In the genomic region with DNA sequence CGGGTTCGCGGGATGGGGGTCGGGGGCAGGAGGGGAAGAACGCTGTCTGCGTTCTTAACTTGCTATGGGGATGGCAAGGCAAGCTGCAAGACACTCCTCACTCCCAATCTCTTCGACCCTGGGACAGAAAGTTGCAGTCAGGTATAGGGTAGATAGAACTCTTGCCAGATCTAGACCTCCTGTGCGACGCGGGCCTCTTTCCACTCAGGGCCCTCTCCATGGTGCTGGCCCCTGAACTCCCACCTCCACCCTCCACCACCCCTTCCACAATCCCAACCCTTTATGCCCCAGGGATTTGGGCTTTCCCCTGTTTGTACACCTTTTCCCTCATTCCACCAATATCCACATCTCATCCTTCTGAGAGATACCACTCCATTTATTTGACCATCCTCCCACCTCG, we compare ENCODE assay signal across 8 cellular contexts. TPM values are rescaled to one million over a fixed set of nuclear protein-coding genes. Genes with fewer than 3 reads are reported as not detected.
DNase-seq lines count a peak whose midpoint lies in the region; ATAC-seq, FAIRE-seq and TF ChIP-seq lines count a peak whose summit lies in the region.

No MANE protein-coding gene starts in this region.

- CTCF ChIA-PET in endothelial cell of umbilical vein (lab: Charles Lee): no interaction called here

- no peak overlapping the region for H3K9ac ChIP-seq in endothelial cell of umbilical vein (replicated peaks; ENCODE audit: extremely low read depth, insufficient read depth, low read length)

- BruUV-seq in endothelial cell of umbilical vein (replicated peaks; lab: Mats Ljungman, UMichigan): no TSS peak

- H3K27ac ChIP-seq in DOHH2 (ENCODE audit: low read depth, low read length): no peak overlapping the region
- H3K27ac ChIP-seq in endothelial cell of umbilical vein (ENCODE audit: insufficient read depth, low read depth, low read length): no peak overlapping the region
- no peak overlapping the region for H3K27ac ChIP-seq in pancreas

- H2AFZ ChIP-seq in endothelial cell of umbilical vein (ENCODE audit: low read depth, low read length): no peak overlapping the region

- H3K4me3 ChIP-seq in DOHH2 (ENCODE audit: low read length) (peak overlapping the region; percentile 87), endothelial cell of umbilical vein (replicated peaks in 1 of 3; ENCODE audit: insufficient read depth in 1 of 3, low read depth in 1 of 3, low read length in 3 of 3) (peak overlapping the region in 2 of 3 experiments; percentile 49), pancreas (peak overlapping the region; percentile 51 to 76 (median 64))

- peaks cover 5% of the 10 kb centered on the region for H3F3A ChIP-seq in DOHH2 (ENCODE audit: control insufficient read depth, insufficient read depth)

- H3K4me2 ChIP-seq in DOHH2 (ENCODE audit: low read length): peak overlapping the region; percentile 95
- H3K4me2 ChIP-seq in endothelial cell of umbilical vein (ENCODE audit: insufficient read depth, low read length): peak overlapping the region; percentile 69

- H3K9me3 ChIP-seq in DOHH2 (ENCODE audit: control insufficient read depth, insufficient read depth, low read length) (no peaks in the 10 kb centered on the region), endothelial cell of umbilical vein (replicated peaks; ENCODE audit: control insufficient read depth, insufficient read depth, low read length) (no peaks in the 10 kb centered on the region), pancreas (no peaks in the 10 kb centered on the region)

- TF ChIP-seq POLR2A in endothelial cell of umbilical vein (IDR thresholded peaks at IDR 0.05; ENCODE audit: low read depth, low read length): no peak

- dilution Hi-C loops in endothelial cell of umbilical vein (cut with MboI; ENCODE audit: extremely low pct_ligation_motif_present, low sequenced_read_pairs): no loop called here

- H3K36me3 ChIP-seq in DOHH2 (ENCODE audit: control insufficient read depth, low read length) (peaks cover 13% of the 10 kb centered on the region), endothelial cell of umbilical vein (ENCODE audit: control insufficient read depth in 2 of 2, extremely low read depth in 1 of 2, insufficient read depth in 2 of 2, low read length in 2 of 2) (peaks cover 0 to 2% of the 10 kb centered on the region in 2 experiments), pancreas (no peaks in the 10 kb centered on the region)

- DNase-seq in endothelial cell of umbilical vein (ENCODE audit: low read depth, low spot score): no peak
- DNase-seq in pancreas: no peak
- DNase-seq in dermis blood vessel endothelial cell: no peak
- no peak for DNase-seq in COLO829 (ENCODE audit: low spot score)

- 29 to 32% methylated on average over 11 of the region's 11 CpGs for WGBS in pancreas, 2 donors

- TF ChIP-seq CTCF in DOHH2 (IDR thresholded peaks at IDR 0.05; ENCODE audit: low read depth, low read length, poor library complexity, severe bottlenecking) (no peak), endothelial cell of umbilical vein (IDR thresholded peaks at IDR 0.05; ENCODE audit: extremely low read depth in 1 of 2, insufficient read depth in 1 of 2, low read depth in 1 of 2, low read length in 2 of 2) (no peak), pancreas (IDR thresholded peaks at IDR 0.05) (no peak)

- H4K20me1 ChIP-seq in DOHH2 (ENCODE audit: control insufficient read depth, insufficient read depth, low read depth, low read length) (no peaks in the 10 kb centered on the region), endothelial cell of umbilical vein (replicated peaks; ENCODE audit: control insufficient read depth, extremely low read depth, insufficient read depth, low read length) (no peaks in the 10 kb centered on the region)

- peaks cover 30% of the 10 kb centered on the region for H3K79me2 ChIP-seq in DOHH2 (ENCODE audit: control insufficient read depth, low read length)
- H3K79me2 ChIP-seq in endothelial cell of umbilical vein (ENCODE audit: control insufficient read depth, insufficient read depth, low read length): peaks cover 15% of the 10 kb centered on the region

- H3K4me1 ChIP-seq in DOHH2 (ENCODE audit: control insufficient read depth, low read length): peaks cover 37% of the 10 kb centered on the region
- H3K4me1 ChIP-seq in endothelial cell of umbilical vein (ENCODE audit: control insufficient read depth, extremely low read depth, insufficient read depth, low read length): peaks cover 19% of the 10 kb centered on the region
- H3K4me1 ChIP-seq in pancreas: peaks cover 0 to 32% (median 15%) of the 10 kb centered on the region in 3 donors

- H3K27me3 ChIP-seq in DOHH2 (ENCODE audit: control insufficient read depth, low read length): no peaks in the 10 kb centered on the region
- H3K27me3 ChIP-seq in endothelial cell of umbilical vein (ENCODE audit: control insufficient read depth in 2 of 2, insufficient read depth in 2 of 2, low read length in 2 of 2): no peaks in the 10 kb centered on the region
- no peaks in the 10 kb centered on the region for H3K27me3 ChIP-seq in pancreas

- no peaks in the 10 kb centered on the region for H3K9me1 ChIP-seq in endothelial cell of umbilical vein (replicated peaks; ENCODE audit: control insufficient read depth, extremely low read depth, insufficient read depth, low read length)

- no peak for ATAC-seq in pancreas
- no peak for ATAC-seq in HG02840 (IDR thresholded peaks at IDR 0.05; ENCODE audit: low FRiP score, unreplicated experiment)
- ATAC-seq in HG03442 (IDR thresholded peaks at IDR 0.05; ENCODE audit: unreplicated experiment): no peak

- no peaks in the 10 kb centered on the region for H3K9me2 ChIP-seq in DOHH2 (replicated peaks; ENCODE audit: control insufficient read depth, low read length)

- intact Hi-C loops in endothelial cell of umbilical vein (cut with micrococcal nuclease): loop anchor here (1.0 to 2.0 kb wide), 8 partner anchors 19 to 421 kb away; partner anchors contain the start of genes ANKRD52 and COQ10A
- intact Hi-C loops in pancreas (cut with DNase I): no loop called here

- POLR2A ChIA-PET in endothelial cell of umbilical vein (lab: Charles Lee): no interaction called here

- FAIRE-seq in endothelial cell of umbilical vein (lab: Jason Lieb, UNC) (no peak), pancreas (lab: Jason Lieb, UNC) (no peak)

RNA-seq across cellular contexts. Expression of gene NABP2, which starts 0.8 kb away (rescaled TPM):
- 59.3 TPM for polyA plus RNA-seq in PFSK-1 (2012; ENCODE audit: insufficient read length, low read depth)
- total RNA-seq in endothelial cell of umbilical vein (41.0 and 42.4 TPM in 2 replicates), pancreas (10 to 100 TPM; 14.3 to 23.6 (median 18.3) TPM), dermis blood vessel endothelial cell (24.8 and 32.9 TPM in 2 replicates)
- polyA plus RNA-seq in endothelial cell of umbilical vein (55.3 and 59.7 TPM in 2 replicates), pancreas (10 to 100 TPM; 14.1 to 17.9 TPM)
- 65.9 and 69.7 TPM in 2 replicates for polyA plus RNA-seq in endothelial cell of umbilical vein (2011; cell fraction: cytosol; rRNA removed)
- 12.9 and 13.4 TPM in 2 replicates for polyA plus RNA-seq in endothelial cell of umbilical vein (2011; cell fraction: nucleus; rRNA removed)
- 47.3 and 55.9 TPM in 2 replicates for polyA plus RNA-seq in endothelial cell of umbilical vein (2012)
- 27.1 and 29.5 TPM in 2 replicates for polyA minus RNA-seq in endothelial cell of umbilical vein
- 20.0 TPM for polyA minus RNA-seq in endothelial cell of umbilical vein (2011; cell fraction: cytosol; rRNA and poly(A)+ RNA removed)
- 4.5 and 5.5 TPM in 2 replicates for polyA minus RNA-seq in endothelial cell of umbilical vein (2011; cell fraction: nucleus; rRNA and poly(A)+ RNA removed)

RNA-seq across cellular contexts. Expression of gene RNF41, which starts 3.2 kb away (rescaled TPM):
- 110 TPM for polyA plus RNA-seq in PFSK-1 (2012; ENCODE audit: insufficient read length, low read depth)
- total RNA-seq in endothelial cell of umbilical vein (80.1 and 88.3 TPM in 2 replicates), pancreas (10 to 100 TPM; 11.6 to 21.9 (median 16.7) TPM), dermis blood vessel endothelial cell (102 and 119 TPM in 2 replicates)
- polyA plus RNA-seq in endothelial cell of umbilical vein (203 and 241 TPM in 2 replicates), pancreas (10 to 100 TPM in 1 of 2 donors, 1 to 10 TPM in 1; 6.8 to 16.2 TPM)
- polyA plus RNA-seq in endothelial cell of umbilical vein (2011; cell fraction: cytosol; rRNA removed): 163 and 177 TPM in 2 replicates
- polyA plus RNA-seq in endothelial cell of umbilical vein (2011; cell fraction: nucleus; rRNA removed): 76.1 and 104 TPM in 2 replicates
- polyA plus RNA-seq in endothelial cell of umbilical vein (2012): 90.1 and 101 TPM in 2 replicates
- polyA minus RNA-seq in endothelial cell of umbilical vein: 492 and 595 TPM in 2 replicates
- polyA minus RNA-seq in endothelial cell of umbilical vein (2011; cell fraction: cytosol; rRNA and poly(A)+ RNA removed): 46.1 TPM
- polyA minus RNA-seq in endothelial cell of umbilical vein (2011; cell fraction: nucleus; rRNA and poly(A)+ RNA removed): 86.2 and 94.5 TPM in 2 replicates

RNA-seq across cellular contexts. Expression of gene SLC39A5, which starts 4.9 kb away (rescaled TPM):
- polyA plus RNA-seq in PFSK-1 (2012; ENCODE audit: insufficient read length, low read depth): 0.51 TPM
- not detected in 2 replicates for total RNA-seq in endothelial cell of umbilical vein
- 0.10 and 0.11 TPM in 2 replicates for polyA plus RNA-seq in endothelial cell of umbilical vein
- polyA plus RNA-seq in endothelial cell of umbilical vein (2011; cell fraction: cytosol; rRNA removed): not detected in 2 replicates
- 0.53 and 1.3 TPM in 2 replicates for polyA plus RNA-seq in endothelial cell of umbilical vein (2011; cell fraction: nucleus; rRNA removed)
- not detected in 2 replicates for polyA plus RNA-seq in endothelial cell of umbilical vein (2012)
- not detected in 2 replicates for polyA minus RNA-seq in endothelial cell of umbilical vein
- not detected for polyA minus RNA-seq in endothelial cell of umbilical vein (2011; cell fraction: cytosol; rRNA and poly(A)+ RNA removed)
- not detected in 2 replicates for polyA minus RNA-seq in endothelial cell of umbilical vein (2011; cell fraction: nucleus; rRNA and poly(A)+ RNA removed)
- total RNA-seq in pancreas: 100 to 1,000 TPM; 108 to 289 (median 226) TPM
- polyA plus RNA-seq in pancreas: 100 to 1,000 TPM; 307 to 615 TPM
- not detected in 2 replicates for total RNA-seq in dermis blood vessel endothelial cell

RNA-seq across cellular contexts. Expression of gene ANKRD52, which starts 33.2 kb away (rescaled TPM):
- 37.0 TPM for polyA plus RNA-seq in PFSK-1 (2012; ENCODE audit: insufficient read length, low read depth)
- total RNA-seq in endothelial cell of umbilical vein: 62.0 and 66.3 TPM in 2 replicates
- polyA plus RNA-seq in endothelial cell of umbilical vein: 28.6 and 30.8 TPM in 2 replicates
- 23.6 and 23.9 TPM in 2 replicates for polyA plus RNA-seq in endothelial cell of umbilical vein (2011; cell fraction: cytosol; rRNA removed)
- 70.5 and 81.8 TPM in 2 replicates for polyA plus RNA-seq in endothelial cell of umbilical vein (2011; cell fraction: nucleus; rRNA removed)
- polyA plus RNA-seq in endothelial cell of umbilical vein (2012): 31.5 and 31.9 TPM in 2 replicates
- polyA minus RNA-seq in endothelial cell of umbilical vein: 57.9 and 62.2 TPM in 2 replicates
- 25.1 TPM for polyA minus RNA-seq in endothelial cell of umbilical vein (2011; cell fraction: cytosol; rRNA and poly(A)+ RNA removed)
- polyA minus RNA-seq in endothelial cell of umbilical vein (2011; cell fraction: nucleus; rRNA and poly(A)+ RNA removed): 23.8 and 27.6 TPM in 2 replicates
- total RNA-seq in pancreas: 10 to 100 TPM; 12.1 to 25.1 (median 17.9) TPM
- polyA plus RNA-seq in pancreas: 10 to 100 TPM in 1 of 2 donors, 1 to 10 TPM in 1; 8.0 to 12.2 TPM
- total RNA-seq in dermis blood vessel endothelial cell: 23.0 and 31.5 TPM in 2 replicates

RNA-seq across cellular contexts. Expression of gene SMARCC2, which starts 35.7 kb away (rescaled TPM):
- 46.5 TPM for polyA plus RNA-seq in PFSK-1 (2012; ENCODE audit: insufficient read length, low read depth)
- total RNA-seq in endothelial cell of umbilical vein (117 and 121 TPM in 2 replicates), pancreas (10 to 100 TPM; 26.3 to 64.5 (median 38.2) TPM), dermis blood vessel endothelial cell (47.5 and 51.2 TPM in 2 replicates)
- polyA plus RNA-seq in endothelial cell of umbilical vein (51.1 and 51.9 TPM in 2 replicates), pancreas (10 to 100 TPM; 33.1 to 42.2 TPM)
- 40.9 and 43.3 TPM in 2 replicates for polyA plus RNA-seq in endothelial cell of umbilical vein (2011; cell fraction: cytosol; rRNA removed)
- polyA plus RNA-seq in endothelial cell of umbilical vein (2011; cell fraction: nucleus; rRNA removed): 286 and 302 TPM in 2 replicates
- 86.0 and 86.1 TPM in 2 replicates for polyA plus RNA-seq in endothelial cell of umbilical vein (2012)
- 152 and 159 TPM in 2 replicates for polyA minus RNA-seq in endothelial cell of umbilical vein
- 42.2 TPM for polyA minus RNA-seq in endothelial cell of umbilical vein (2011; cell fraction: cytosol; rRNA and poly(A)+ RNA removed)
- polyA minus RNA-seq in endothelial cell of umbilical vein (2011; cell fraction: nucleus; rRNA and poly(A)+ RNA removed): 150 and 170 TPM in 2 replicates

Comparison
In these comparisons a context has a peak if more than half of its experiments do, and no peak if none do; other contexts are left out.
1. RNA of gene SLC39A5, which starts 4.9 kb away (total RNA-seq): 108 to 289 TPM in pancreas; not detected in endothelial cell of umbilical vein and not detected in dermis blood vessel endothelial cell; every median in the first group is over 10 times any median in the second.
2. Peak in every context shown above with its lines, with median percentiles within 50 percentile points of each other: H3K4me3 ChIP-seq.